In the genomic region with DNA sequence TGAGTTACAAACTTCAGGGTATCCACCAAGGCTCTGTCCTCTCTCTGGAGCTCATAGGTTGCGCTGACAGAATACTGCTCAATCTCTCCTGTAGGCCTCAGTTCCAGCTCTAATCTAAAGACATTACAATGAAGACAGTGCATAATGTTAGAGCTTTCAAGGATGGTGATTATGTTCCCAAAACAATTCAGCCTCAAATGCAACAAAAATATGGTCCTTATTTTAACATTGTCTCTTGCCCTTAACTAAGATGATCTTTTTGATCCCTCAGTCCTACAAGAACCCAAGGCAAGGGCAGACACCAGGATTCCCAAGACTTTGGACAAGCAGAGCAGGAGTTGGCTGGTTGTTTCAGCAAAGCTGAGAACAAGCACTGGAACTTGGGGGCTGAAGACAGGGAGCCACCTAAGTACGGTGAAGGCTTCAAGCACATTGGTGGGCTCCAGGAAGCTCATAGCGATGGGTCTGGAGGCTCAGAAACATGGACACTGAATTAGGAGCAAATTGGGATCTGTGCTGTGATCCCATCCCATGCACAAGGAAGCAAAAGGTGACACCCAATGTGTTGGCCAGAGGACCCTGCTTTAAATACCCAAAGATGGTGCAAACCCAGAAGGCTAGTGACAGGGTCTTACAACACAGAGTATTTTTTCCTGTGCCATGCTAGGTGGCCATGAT, we compare ENCODE assay signal across 11 cellular contexts. TPM values are rescaled to one million over a fixed set of nuclear protein-coding genes. Genes with fewer than 3 reads are reported as not detected.
"Had no signal": no experiment of that assay in that cellular context is flagged by ENCODE, and none has a peak within 500 bp of the region (broad histone marks: within the 10 kb centered on the region; RNA-seq: fewer than 3 reads in every experiment).

No MANE protein-coding gene starts in this region.

- H3K4me3 ChIP-seq: GM23248, HAP-1 had no signal

- H3K9me3 ChIP-seq: HAP-1 had no signal

- H3K36me3 ChIP-seq: HAP-1 had no signal

- ATAC-seq: HCT116 had no signal

- H3K36me3 Mint-ChIP-seq: IgD-negative memory B cell had no signal

- H2AFZ ChIP-seq: GM23248 had no signal

- H3K9ac ChIP-seq: GM23248, KMS-11 had no signal

- H3K4me3 Mint-ChIP-seq: HFFc6, IgD-negative memory B cell had no signal

- H3K27ac Mint-ChIP-seq: HFFc6, IgD-negative memory B cell had no signal

- DNase-seq: GM23248, GOT3, H7, HFFc6, KBM-7 had no signal

- H3K4me2 ChIP-seq: KMS-11 had no signal

- H3K4me1 ChIP-seq: HAP-1 had no signal

- H3K27ac ChIP-seq: GM23248, HL-60, KMS-11 had no signal

- H3K4me1 Mint-ChIP-seq: IgD-negative memory B cell had no signal

RNA-seq across cellular contexts. Expression of gene APOB, which starts 24.7 kb away (rescaled TPM):
- total RNA-seq: GM23248, H4, HFFc6 had no signal
- polyA plus RNA-seq: GM23248, IgD-negative memory B cell had no signal
